Comparison of ENCODE assay signal across 9 cellular contexts in the genomic region with DNA sequence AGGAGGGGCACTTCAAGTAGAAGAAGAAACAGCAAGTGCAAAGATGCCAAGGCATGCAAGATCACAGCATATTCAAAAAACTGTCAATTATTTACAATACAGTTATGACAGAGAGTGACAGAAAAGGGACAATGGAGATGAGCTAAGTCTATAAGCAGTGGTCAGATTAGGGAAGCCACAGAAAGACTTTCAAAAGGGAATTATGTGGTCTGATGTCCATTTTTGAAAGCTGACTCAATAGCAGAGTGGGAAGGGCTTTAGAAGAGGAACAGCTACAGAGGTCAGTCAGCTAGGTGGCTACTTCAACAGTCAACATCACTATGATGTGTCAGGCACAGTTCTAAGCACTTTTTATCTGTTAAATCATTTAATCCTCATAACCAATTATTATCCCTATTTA. TPM values are rescaled to one million over a fixed set of nuclear protein-coding genes. Genes with fewer than 3 reads are reported as not detected.
DNase-seq lines count a peak whose midpoint lies in the region; ATAC-seq and TF ChIP-seq lines count a peak whose summit lies in the region.
"Had no signal": no experiment of that assay in that cellular context is flagged by ENCODE, and none has a peak within 500 bp of the region (broad histone marks: within the 10 kb centered on the region; RNA-seq: fewer than 3 reads in every experiment).

No MANE protein-coding gene starts in this region.

- H2BK5ac ChIP-seq in mesendoderm (ENCODE audit: low read length): no peak overlapping the region

- peaks cover 23% of the 10 kb centered on the region for H3K36me3 Mint-ChIP-seq in type B pancreatic cell

- H3K9ac ChIP-seq in mesendoderm (ENCODE audit: low read length): no peak overlapping the region

- CTCF ChIA-PET in GM10248 (lab: Yijun Ruan, JAX): interaction anchor here (1.1 to 3.3 kb wide), 12 partner anchors 9 to 206 kb away, joined by 3 to 22 read pairs (median 6); partner anchors contain the start of gene ANAPC16

- H3K4me1 ChIP-seq in mesendoderm (ENCODE audit: control insufficient read depth, low read depth, low read length): no peaks in the 10 kb centered on the region

- no peak overlapping the region for H4K8ac ChIP-seq in mesendoderm (ENCODE audit: low read depth, low read length)

- peaks cover 6% of the 10 kb centered on the region for H3K4me1 Mint-ChIP-seq in type B pancreatic cell (ENCODE audit: unreplicated experiment)

- no peak overlapping the region for H3K27ac ChIP-seq in mesendoderm (ENCODE audit: low read depth, low read length)
- H3K27ac ChIP-seq: epithelial cell of prostate had no signal

- H3K27ac Mint-ChIP-seq in type B pancreatic cell: no peak overlapping the region

- H3K36me3 ChIP-seq in mesendoderm (ENCODE audit: control insufficient read depth, insufficient read depth, low read length): no peaks in the 10 kb centered on the region

- H3K27me3 ChIP-seq in mesendoderm (ENCODE audit: insufficient read depth, low read length, poor library complexity): no peaks in the 10 kb centered on the region

- POLR2A ChIA-PET in GM10248 (lab: Yijun Ruan, JAX): interaction anchor here (1.3 kb wide), 1 partner anchor 140 kb away, joined by 5 read pairs; the partner anchor contains the start of gene DDIT4

- no peak overlapping the region for H3K4me3 Mint-ChIP-seq in type B pancreatic cell

- no peaks in the 10 kb centered on the region for H3K9me3 Mint-ChIP-seq in type B pancreatic cell

- H3K4me3 ChIP-seq in fibroblast of villous mesenchyme (ENCODE audit: low read depth, low read length): no peak overlapping the region
- no peak overlapping the region for H3K4me3 ChIP-seq in mesendoderm (ENCODE audit: low read length)

- no peak overlapping the region for H4K5ac ChIP-seq in mesendoderm (ENCODE audit: low read length)

- no peak overlapping the region for H3K56ac ChIP-seq in mesendoderm (ENCODE audit: low read length)

- TF ChIP-seq CTCF in GM10248 (IDR thresholded peaks at IDR 0.05; ENCODE audit: control extremely low read depth, extremely low read depth, low read depth, missing control alignments): no peak
- TF ChIP-seq CTCF in fibroblast of villous mesenchyme (IDR thresholded peaks at IDR 0.05; ENCODE audit: insufficient read depth, low read depth, low read length): no peak
- TF ChIP-seq CTCF in type B pancreatic cell (conservative IDR thresholded peaks at IDR 0.05): no peak

- no peak overlapping the region for H2AK5ac ChIP-seq in mesendoderm (ENCODE audit: low read length)

- ATAC-seq in GM21515 (IDR thresholded peaks at IDR 0.05; ENCODE audit: unreplicated experiment): peak; percentile 62

- H2BK120ac ChIP-seq in mesendoderm (ENCODE audit: low read depth, low read length): no peak overlapping the region

- DNase-seq in GM10248 (ENCODE audit: extremely low spot score) (peak; percentile 68), HT1080 (ENCODE audit: low read depth) (peak; percentile 78), fibroblast of villous mesenchyme (ENCODE audit: low read depth) (peak; percentile 71), dermis blood vessel endothelial cell (no peak), mesendoderm (no peak), type B pancreatic cell (ENCODE audit: extremely low spot score, unreplicated experiment) (no peak), cerebellar nuclear complex (lab: John Stamatoyannopoulos, UW) (no peak)

- H3K4me2 ChIP-seq in mesendoderm (ENCODE audit: low read length): no peak overlapping the region

- no peak overlapping the region for H3K4ac ChIP-seq in mesendoderm (ENCODE audit: low read depth, low read length)

- H3K79me2 ChIP-seq in mesendoderm (ENCODE audit: control insufficient read depth, insufficient read depth, low read length): no peaks in the 10 kb centered on the region

- H3K18ac ChIP-seq in mesendoderm (ENCODE audit: low read length): no peak overlapping the region

- H2BK15ac ChIP-seq in mesendoderm (replicated peaks; ENCODE audit: low read depth): no peak overlapping the region

- H3K27me3 Mint-ChIP-seq in type B pancreatic cell: no peaks in the 10 kb centered on the region

- H3K23ac ChIP-seq in mesendoderm (ENCODE audit: low read length): no peak overlapping the region

- H3K79me1 ChIP-seq in mesendoderm (ENCODE audit: low read length): no peaks in the 10 kb centered on the region

RNA-seq across cellular contexts. Expression of gene SPOCK2, which starts 45.2 kb away (rescaled TPM):
- not detected in 2 replicates for total RNA-seq in HT1080 (2014; rRNA removed; shearing (Covaris generic))
- polyA plus RNA-seq in HT1080 (2015; cell fraction: cytosol; rRNA removed): not detected in 2 replicates
- 0.12 and 0.80 TPM in 2 replicates for polyA plus RNA-seq in HT1080 (2015; cell fraction: nucleus; rRNA removed)
- total RNA-seq in fibroblast of villous mesenchyme (under 0.01 TPM in 1 of 2 replicates, not detected in the other), dermis blood vessel endothelial cell (3.5 and 6.6 TPM in 2 replicates), type B pancreatic cell (ENCODE audit: low replicate concordance) (13.8 TPM in 2 replicates)
- polyA plus RNA-seq in mesendoderm (2013, experiment 1 of 2): 1.2 TPM
- polyA plus RNA-seq in mesendoderm (2013, experiment 2 of 2): 1.1 TPM

Comparison
In these comparisons a context has a peak if more than half of its experiments do, and no peak if none do; other contexts are left out.
1. DNase-seq: peak in GM10248 (single experiment), HT1080 (single experiment) and fibroblast of villous mesenchyme (single experiment); none in dermis blood vessel endothelial cell (single experiment), mesendoderm (single experiment), type B pancreatic cell (single experiment) and cerebellar nuclear complex (0 of 2).